In genomic region chr11:12089473-12089872, GRCh38 we compare ENCODE assay signal across 11 cellular contexts. TPM values are rescaled to one million over a fixed set of nuclear protein-coding genes. Genes with fewer than 3 reads are reported as not detected.
A peak's percentile ranks its signal among the peaks of the same experiment; 100 is the strongest.
DNase-seq lines count a peak whose midpoint lies in the region; ATAC-seq and TF ChIP-seq lines count a peak whose summit lies in the region.
"Had no signal": no experiment of that assay in that cellular context is flagged by ENCODE, and none has a peak within 500 bp of the region (broad histone marks: within the 10 kb centered on the region; RNA-seq: fewer than 3 reads in every experiment).

No MANE protein-coding gene starts in this region.

- CTCF ChIA-PET in activated CD4-positive, alpha-beta T cell treated with anti-CD3 and anti-CD28 coated beads, Interleukin-2, amount 10 ng/mL, durations not matched to agents 7 days and 5 days (lab: Charles Lee): interaction anchor here (0.9 to 4.8 kb wide), 4 partner anchors 10 to 147 kb away, joined by 3 to 27 read pairs (median 4); no protein-coding TSS in a partner anchor
- CTCF ChIA-PET in Panc1 (lab: Charles Lee): no interaction called here

- no peaks in the 10 kb centered on the region for H3K36me3 ChIP-seq in Panc1 (ENCODE audit: control insufficient read depth, insufficient read depth, low read length)

- ATAC-seq in Panc1: no peak
- no peak for ATAC-seq in GM18519 (IDR thresholded peaks at IDR 0.05; ENCODE audit: low FRiP score, unreplicated experiment)
- ATAC-seq in HG02938 (IDR thresholded peaks at IDR 0.05; ENCODE audit: unreplicated experiment): no peak
- no peak for ATAC-seq in GM21619 (IDR thresholded peaks at IDR 0.05; ENCODE audit: unreplicated experiment)
- ATAC-seq: body of pancreas had no signal

- H3K27me3 ChIP-seq in Panc1 (ENCODE audit: control insufficient read depth, insufficient read depth, low read length): no peaks in the 10 kb centered on the region
- H3K27me3 ChIP-seq: body of pancreas had no signal

- H3K9me3 ChIP-seq in Panc1 (ENCODE audit: control insufficient read depth, insufficient read depth, low read depth, low read length): no peaks in the 10 kb centered on the region
- H3K9me3 ChIP-seq: body of pancreas had no signal

- peaks cover 76% of the 10 kb centered on the region for H3K4me1 Mint-ChIP-seq in activated CD4-positive, alpha-beta T cell treated with anti-CD3 and anti-CD28 coated beads, Interleukin-2, amount 10 ng/mL, durations not matched to agents 7 days and 5 days
- H3K4me1 Mint-ChIP-seq in endothelial cell (ENCODE audit: unreplicated experiment): peaks cover 65% of the 10 kb centered on the region

- H3K4me3 ChIP-seq in Panc1 (ENCODE audit: low read depth in 2 of 2, low read length in 2 of 2) (no peak overlapping the region), skin epidermis (no peak overlapping the region)
- H3K4me3 ChIP-seq: body of pancreas had no signal

- H3K27ac ChIP-seq in Panc1 (ENCODE audit: low read length): peak overlapping the region; percentile 67
- H3K27ac ChIP-seq in skin epidermis: peak overlapping the region in 19 of 21 experiments; percentile 9 to 94 (median 81)

- no peak for DNase-seq in activated CD4-positive, alpha-beta T cell treated with anti-CD3 and anti-CD28 coated beads, Interleukin-2, amount 10 ng/mL, durations not matched to agents 7 days and 5 days
- DNase-seq in activated CD4-positive, alpha-beta T cell treated with anti-CD3 and anti-CD28 coated beads, Interleukin-2, amount 50 U/mL, for 4 hours: no peak
- no peak for DNase-seq in Panc1 (ENCODE audit: low read depth, low spot score)
- DNase-seq in endothelial cell (ENCODE audit: low spot score): no peak
- DNase-seq: body of pancreas, H7, SHP77 had no signal

- H3K9me3 Mint-ChIP-seq in activated CD4-positive, alpha-beta T cell treated with anti-CD3 and anti-CD28 coated beads, Interleukin-2, amount 10 ng/mL, durations not matched to agents 7 days and 5 days: peaks cover 1% of the 10 kb centered on the region
- H3K9me3 Mint-ChIP-seq in endothelial cell (ENCODE audit: unreplicated experiment): no peaks in the 10 kb centered on the region

- H3K4me3 Mint-ChIP-seq in activated CD4-positive, alpha-beta T cell treated with anti-CD3 and anti-CD28 coated beads, Interleukin-2, amount 10 ng/mL, durations not matched to agents 7 days and 5 days: no peak overlapping the region
- H3K4me3 Mint-ChIP-seq in endothelial cell (ENCODE audit: unreplicated experiment): no peak overlapping the region

- H3K27me3 Mint-ChIP-seq in activated CD4-positive, alpha-beta T cell treated with anti-CD3 and anti-CD28 coated beads, Interleukin-2, amount 10 ng/mL, durations not matched to agents 7 days and 5 days: no peaks in the 10 kb centered on the region
- peaks cover 5% of the 10 kb centered on the region for H3K27me3 Mint-ChIP-seq in endothelial cell (ENCODE audit: unreplicated experiment)

- H3K36me3 Mint-ChIP-seq in activated CD4-positive, alpha-beta T cell treated with anti-CD3 and anti-CD28 coated beads, Interleukin-2, amount 10 ng/mL, durations not matched to agents 7 days and 5 days (ENCODE audit: low read depth): peaks cover 6% of the 10 kb centered on the region
- no peaks in the 10 kb centered on the region for H3K36me3 Mint-ChIP-seq in endothelial cell (ENCODE audit: low read depth, unreplicated experiment)

- TF ChIP-seq CTCF in Panc1 (IDR thresholded peaks at IDR 0.05) (no peak), endothelial cell (IDR thresholded peaks at IDR 0.05; ENCODE audit: unreplicated experiment) (no peak)

- POLR2A ChIA-PET in activated CD4-positive, alpha-beta T cell treated with anti-CD3 and anti-CD28 coated beads, Interleukin-2, amount 10 ng/mL, durations not matched to agents 7 days and 5 days (lab: Charles Lee): no interaction called here
- POLR2A ChIA-PET in Panc1 (lab: Charles Lee): no interaction called here

- H3K27ac Mint-ChIP-seq in activated CD4-positive, alpha-beta T cell treated with anti-CD3 and anti-CD28 coated beads, Interleukin-2, amount 10 ng/mL, durations not matched to agents 7 days and 5 days: peak overlapping the region; percentile 78
- H3K27ac Mint-ChIP-seq in endothelial cell (ENCODE audit: unreplicated experiment): peak overlapping the region; percentile 46

- no TSS peak for BruUV-seq in Panc1 (replicated peaks; lab: Mats Ljungman, UMichigan)

- intact Hi-C loops in Panc1 (cut with micrococcal nuclease; ENCODE audit: unreplicated experiment): no loop called here

- H3K4me1 ChIP-seq in Panc1 (ENCODE audit: control insufficient read depth, insufficient read depth, low read length): peaks cover 51% of the 10 kb centered on the region
- H3K4me1 ChIP-seq: body of pancreas had no signal

- in situ Hi-C loops in Panc1 (cut with HindIII; ENCODE audit: low pct_unique_long_range_greater_than_20kb, low sequenced_read_pairs): no loop called here

RNA-seq across cellular contexts. Expression of gene MICAL2, which starts 20.9 kb away (rescaled TPM):
- 10 to 100 TPM; 45.5 to 47.3 TPM for total RNA-seq in activated CD4-positive, alpha-beta T cell treated with anti-CD3 and anti-CD28 coated beads, Interleukin-2, amount 10 ng/mL, durations not matched to agents 7 days and 5 days
- total RNA-seq in Panc1 (2021; ENCODE audit: unreplicated experiment) (199 TPM), endothelial cell (ENCODE audit: unreplicated experiment) (21.7 TPM)
- polyA plus RNA-seq in Panc1 (2012; ENCODE audit: insufficient read length): 183 TPM
